Comparison of ENCODE assay signal across 16 cellular contexts in genomic region chr2:175057078-175057685, GRCh38.
"Had no signal": no experiment of that assay in that cellular context is flagged by ENCODE, and none has a peak within 500 bp of the region (broad histone marks: within the 10 kb centered on the region; RNA-seq: fewer than 3 reads in every experiment).

No MANE protein-coding gene starts in this region.

- H3K36me3 ChIP-seq: gastrocnemius medialis, prostate gland, sigmoid colon, upper lobe of left lung had no signal

- H3K27me3 ChIP-seq: gastrocnemius medialis, heart right ventricle, sigmoid colon, upper lobe of left lung had no signal

- H3K4me1 Mint-ChIP-seq: T-helper 17 cell had no signal

- H3K4me3 ChIP-seq: gastrocnemius medialis, heart right ventricle, prostate gland, sigmoid colon, upper lobe of left lung had no signal

- H3K27me3 Mint-ChIP-seq: naive thymus-derived CD8-positive, alpha-beta T cell; T-helper 17 cell had no signal

- DNase-seq: activated CD4-positive, alpha-beta T cell treated with anti-CD3 and anti-CD28 coated beads, Interleukin-2, amount 50 U/mL, for 1 hour; activated CD4-positive, CD25-positive, alpha-beta regulatory T cell; amygdala; gastrocnemius medialis; heart right ventricle; immature natural killer cell; left cardiac atrium; naive thymus-derived CD8-positive, alpha-beta T cell; nucleus accumbens; sigmoid colon; stimulated activated CD4-positive, alpha-beta T cell treated with anti-CD3 and anti-CD28 coated beads, Interleukin-2, amount 100 ng/mL, for 48 hours; stimulated activated naive CD8-positive, alpha-beta T cell treated with anti-CD3 and anti-CD28 coated beads, Interleukin-15, Interleukin-2, amounts not matched to agents 100 U/mL and 50 U/mL, for 24 hours; T-helper 17 cell; upper lobe of left lung had no signal

- H3K4me1 ChIP-seq: gastrocnemius medialis, heart right ventricle, prostate gland, sigmoid colon, upper lobe of left lung had no signal

- H3K27ac Mint-ChIP-seq: activated naive CD4-positive, alpha-beta T cell treated with anti-CD3 and anti-CD28 coated beads, Interleukin-2, amount 50 U/mL, for 72 hours; immature natural killer cell; naive thymus-derived CD8-positive, alpha-beta T cell; T-helper 17 cell had no signal

- H3K4me3 Mint-ChIP-seq: immature natural killer cell; naive thymus-derived CD8-positive, alpha-beta T cell; T-helper 17 cell had no signal

- H3K9me3 ChIP-seq: gastrocnemius medialis, heart right ventricle, prostate gland, sigmoid colon, upper lobe of left lung had no signal

- H3K27ac ChIP-seq: gastrocnemius medialis, heart right ventricle, prostate gland, sigmoid colon, upper lobe of left lung had no signal

- H3K9me3 Mint-ChIP-seq: activated naive CD4-positive, alpha-beta T cell treated with anti-CD3 and anti-CD28 coated beads, Interleukin-2, amount 50 U/mL, for 72 hours; immature natural killer cell; naive thymus-derived CD8-positive, alpha-beta T cell had no signal
